Comparison of ENCODE assay signal across 8 cellular contexts in genomic region chr11:64271339-64272132, GRCh38. TPM values are rescaled to one million over a fixed set of nuclear protein-coding genes. Genes with fewer than 3 reads are reported as not detected.
DNase-seq lines count a peak whose midpoint lies in the region; ATAC-seq and TF ChIP-seq lines count a peak whose summit lies in the region.

No MANE protein-coding gene starts in this region.

- intact Hi-C loops in stomach (cut with DNase I; ENCODE audit: low total_unique reads): no loop called here

- TF ChIP-seq POLR2A in stomach (IDR thresholded peaks at IDR 0.05): no peak

- ATAC-seq in HG03095 (IDR thresholded peaks at IDR 0.05; ENCODE audit: unreplicated experiment): no peak

- H3K9me2 ChIP-seq in MM.1S (replicated peaks; ENCODE audit: insufficient read depth, low read length): no peaks in the 10 kb centered on the region

- no peaks in the 10 kb centered on the region for H4K20me1 ChIP-seq in MM.1S (ENCODE audit: insufficient read depth, low read length)

- H3K4me1 ChIP-seq in MM.1S (ENCODE audit: low read length) (0 out of 2 replicates have a peak, but pooled peaks cover 5% of the 10 kb centered on the region), SJSA1 (replicated peaks) (peaks cover 26% of the 10 kb centered on the region), neuron (ENCODE audit: insufficient read depth, low read length) (peaks cover 30% of the 10 kb centered on the region), stomach (peaks cover 27 to 63% (median 56%) of the 10 kb centered on the region in 4 donors)

- peak overlapping the region; percentile 69 for H2AFZ ChIP-seq in MM.1S (ENCODE audit: low read length)
- peak overlapping the region; percentile 28 for H2AFZ ChIP-seq in neuron (ENCODE audit: low read depth, low read length)

- H3K27me3 ChIP-seq in MM.1S (replicated peaks; ENCODE audit: insufficient read depth, low read length): no peaks in the 10 kb centered on the region
- H3K27me3 ChIP-seq in SJSA1 (replicated peaks): no peaks in the 10 kb centered on the region
- no peaks in the 10 kb centered on the region for H3K27me3 ChIP-seq in neuron (ENCODE audit: insufficient read depth, low read length)
- no peaks in the 10 kb centered on the region for H3K27me3 ChIP-seq in stomach

- peak overlapping the region; percentile 98 for H3K4me2 ChIP-seq in MM.1S (ENCODE audit: low read depth, low read length)

- TF ChIP-seq CTCF in MM.1S (IDR thresholded peaks at IDR 0.05; ENCODE audit: low read length) (peak; percentile 6; the same call in 1 of the 2 replicates), stomach (IDR thresholded peaks at IDR 0.05) (no peak)

- peaks cover 28% of the 10 kb centered on the region for H3F3A ChIP-seq in MM.1S (ENCODE audit: insufficient read depth, low read length)

- in situ Hi-C loops in G401 (cut with HindIII; ENCODE audit: low sequenced_read_pairs): loop anchor here (10.0 kb wide), 1 partner anchor 67 kb away; the partner anchor contains the start of gene FERMT3

- H3K9me3 ChIP-seq in MM.1S (replicated peaks; ENCODE audit: insufficient read depth, low read length) (no peaks in the 10 kb centered on the region), SJSA1 (replicated peaks) (no peaks in the 10 kb centered on the region), neuron (ENCODE audit: low read length) (no peaks in the 10 kb centered on the region), stomach (no peaks in the 10 kb centered on the region)

- no peak for TF ChIP-seq EP300 in stomach (IDR thresholded peaks at IDR 0.05)

- H3K79me2 ChIP-seq in MM.1S (ENCODE audit: low read length): peaks cover 14% of the 10 kb centered on the region

- peak; percentile 94 for DNase-seq in G401 (ENCODE audit: low spot score)
- DNase-seq in MM.1S: peak; percentile 81
- peak; percentile 76 to 95 for DNase-seq in SJSA1 (ENCODE audit: low read depth in 1 of 2, low spot score in 2 of 2)
- DNase-seq in activated naive CD4-positive, alpha-beta T cell treated with Interleukin-2 at 50 U/mL for 16 hours: peak; percentile 85
- peak; percentile 81 for DNase-seq in foreskin melanocyte
- DNase-seq in stomach: peak; percentile 92

- H3K9ac ChIP-seq in MM.1S (ENCODE audit: low read length): peak overlapping the region; percentile 76

- H3K36me3 ChIP-seq in MM.1S (replicated peaks; ENCODE audit: insufficient read depth, low read length) (no peaks in the 10 kb centered on the region), SJSA1 (peaks cover 46% of the 10 kb centered on the region), neuron (ENCODE audit: insufficient read depth, low read length) (peaks cover 5% of the 10 kb centered on the region), stomach (peaks cover under 1 to 27% (median 23%) of the 10 kb centered on the region in 4 donors)

- H3K4me3 ChIP-seq in MM.1S (ENCODE audit: low read length): peak overlapping the region; percentile 93
- peak overlapping the region; percentile 47 for H3K4me3 ChIP-seq in SJSA1
- H3K4me3 ChIP-seq in neuron (ENCODE audit: low read length): peak overlapping the region; percentile 61
- peak overlapping the region; percentile 51 to 69 (median 62) for H3K4me3 ChIP-seq in stomach

- H3K27ac ChIP-seq in MM.1S (ENCODE audit: low read length) (peak overlapping the region; percentile 83; the same call in 1 of the 2 replicates), SJSA1 (peak overlapping the region; percentile 53), stomach (peak overlapping the region; percentile 94 to 97 (median 95))

- WGBS in stomach, 5 donors: 2 to 6% (median 4%) methylated on average over 20 to 38 of the region's 38 CpGs

RNA-seq across cellular contexts. Expression of gene BAD, which starts 12.9 kb away (rescaled TPM):
- total RNA-seq in G401 (2014; rRNA removed; shearing (Covaris generic)): 146 and 183 TPM in 2 replicates
- total RNA-seq in SJSA1 (2014; rRNA removed; shearing (Covaris generic)): 154 and 158 TPM in 2 replicates
- 100 to 1,000 TPM in 1 of 5 donors, 10 to 100 TPM in 4; 40.4 to 343 (median 70.1) TPM for total RNA-seq in stomach
- 100 to 1,000 TPM; 114 to 207 (median 137) TPM for polyA plus RNA-seq in stomach

RNA-seq across cellular contexts. Expression of gene GPR137, which starts 14.1 kb away (rescaled TPM):
- 17.8 and 25.9 TPM in 2 replicates for total RNA-seq in G401 (2014; rRNA removed; shearing (Covaris generic))
- total RNA-seq in SJSA1 (2014; rRNA removed; shearing (Covaris generic)): 25.4 and 46.6 TPM in 2 replicates
- total RNA-seq in stomach: 10 to 100 TPM in 2 of 5 donors, 1 to 10 TPM in 3; 2.9 to 58.8 (median 8.5) TPM
- 10 to 100 TPM; 18.8 to 23.4 (median 21.2) TPM for polyA plus RNA-seq in stomach

RNA-seq across cellular contexts. Expression of gene KCNK4, which starts 19.6 kb away (rescaled TPM):
- total RNA-seq in G401 (2014; rRNA removed; shearing (Covaris generic)): 0.14 TPM in 1 of 2 replicates, not detected in the other
- 0.31 TPM in 1 of 2 replicates, not detected in the other for total RNA-seq in SJSA1 (2014; rRNA removed; shearing (Covaris generic))
- not detected for total RNA-seq in stomach
- not detected for polyA plus RNA-seq in stomach

RNA-seq across cellular contexts. Expression of gene PLCB3, which starts 20.2 kb away (rescaled TPM):
- total RNA-seq in G401 (2014; rRNA removed; shearing (Covaris generic)): 59.3 and 62.7 TPM in 2 replicates
- total RNA-seq in SJSA1 (2014; rRNA removed; shearing (Covaris generic)): 34.3 and 51.5 TPM in 2 replicates
- total RNA-seq in stomach: 100 to 1,000 TPM in 1 of 5 donors, 10 to 100 TPM in 4; 14.0 to 154 (median 27.4) TPM
- 10 to 100 TPM; 12.2 to 14.3 (median 14.1) TPM for polyA plus RNA-seq in stomach

RNA-seq across cellular contexts. Expression of gene PPP1R14B, which starts 24.8 kb away (rescaled TPM):
- 293 and 394 TPM in 2 replicates for total RNA-seq in G401 (2014; rRNA removed; shearing (Covaris generic))
- total RNA-seq in SJSA1 (2014; rRNA removed; shearing (Covaris generic)): 467 and 505 TPM in 2 replicates
- total RNA-seq in stomach: 100 to 1,000 TPM in 1 of 5 donors, 10 to 100 TPM in 4; 39.3 to 179 (median 65.9) TPM
- 100 to 1,000 TPM in 2 of 3 donors, 10 to 100 TPM in 1; 80.6 to 234 (median 190) TPM for polyA plus RNA-seq in stomach
